Comparison of ENCODE assay signal across 24 cellular contexts in genomic region chr14:20328705-20329104, GRCh38. TPM values are rescaled to one million over a fixed set of nuclear protein-coding genes. Genes with fewer than 3 reads are reported as not detected.
A peak's percentile ranks its signal among the peaks of the same experiment; 100 is the strongest.
DNase-seq lines count a peak whose midpoint lies in the region; ATAC-seq, FAIRE-seq and TF ChIP-seq lines count a peak whose summit lies in the region.
"Had no signal": no experiment of that assay in that cellular context is flagged by ENCODE, and none has a peak within 500 bp of the region (broad histone marks: within the 10 kb centered on the region; RNA-seq: fewer than 3 reads in every experiment).

No MANE protein-coding gene starts in this region.

- TF ChIP-seq POLR2A in HCT116 (IDR thresholded peaks at IDR 0.05; ENCODE audit: borderline replicate concordance, extremely low read depth, insufficient read depth, insufficient read length) (no peak), HepG2 (IDR thresholded peaks at IDR 0.05; ENCODE audit: insufficient read depth in 1 of 2, low read depth in 2 of 2, low read length in 2 of 2) (0 out of 4 replicates have a peak, but pooled peaks of 1 of the 2 experiments have one; percentile 22)

- peaks cover 35% of the 10 kb centered on the region for H3K4me1 Mint-ChIP-seq in activated CD4-positive, alpha-beta T cell treated with anti-CD3 and anti-CD28 coated beads, Interleukin-2, amount 10 ng/mL, durations not matched to agents 24 days and 14 days
- peaks cover 55% of the 10 kb centered on the region for H3K4me1 Mint-ChIP-seq in activated CD4-positive, alpha-beta T cell treated with anti-CD3 and anti-CD28 coated beads, Interleukin-2, amount 10 ng/mL, durations not matched to agents 7 days and 5 days
- H3K4me1 Mint-ChIP-seq in T-cell = peaks cover 32 to 44% (median 36%) of the 10 kb centered on the region in 3 donors

- DNase-seq in activated CD4-positive, alpha-beta T cell treated with anti-CD3 and anti-CD28 coated beads, Interleukin-2, amount 10 ng/mL, durations not matched to agents 24 days and 14 days = peak; percentile 48
- DNase-seq in activated CD4-positive, alpha-beta T cell treated with anti-CD3 and anti-CD28 coated beads, Interleukin-2, amount 10 ng/mL, durations not matched to agents 7 days and 5 days = no peak
- DNase-seq in HCT116 (ENCODE audit: low read depth, low spot score) = no peak
- no peak for DNase-seq in T-cell
- DNase-seq in HepG2 (ENCODE audit: low spot score) = no peak
- DNase-seq in colonic mucosa = no peak
- no peak for DNase-seq in PC-9
- DNase-seq: amniotic stem cell; caudate nucleus; effector CD4-positive, alpha-beta T cell; KG1; NCI-H1048; NCI-H2081; NCI-H524; OCI-M1; psoas muscle; SHP77 treated with DMSO at 0.1 percent for 48 hours; stimulated activated CD4-positive, alpha-beta T cell treated with anti-CD3 and anti-CD28 coated beads, Interleukin-4, amount 100 ng/mL, for 1 hour had no signal

- H4K20me1 ChIP-seq in HCT116 (ENCODE audit: insufficient read depth) = peaks cover 6% of the 10 kb centered on the region; the same call in 1 of the 2 replicates
- peaks cover 37% of the 10 kb centered on the region for H4K20me1 ChIP-seq in HepG2 (ENCODE audit: insufficient read depth, low read length)
- peaks cover 7% of the 10 kb centered on the region; the same call in 1 of the 2 replicates for H4K20me1 ChIP-seq in PC-9 (ENCODE audit: insufficient read depth)

- H3K4me1 ChIP-seq in HCT116 (ENCODE audit: control insufficient read depth in 1 of 2, insufficient read depth in 2 of 2, low read length in 2 of 2) (peaks cover 10 to 19% of the 10 kb centered on the region in 2 experiments), HepG2 (ENCODE audit: insufficient read depth, low read length) (peaks cover 55% of the 10 kb centered on the region), colonic mucosa (no peaks in the 10 kb centered on the region), PC-9 (replicated peaks; ENCODE audit: insufficient read depth) (peaks cover 12% of the 10 kb centered on the region; the same call in 1 of the 2 replicates)

- no peak for TF ChIP-seq RAD21 in HCT116 (IDR thresholded peaks at IDR 0.05; ENCODE audit: low read depth)
- no peak for TF ChIP-seq RAD21 in HepG2 (CRISPR knock-in tag; IDR thresholded peaks at IDR 0.05)

- H3K9ac ChIP-seq in HCT116 (ENCODE audit: low read length) (no peak overlapping the region), HepG2 (ENCODE audit: insufficient read depth, low read depth, low read length) (no peak overlapping the region), colonic mucosa (ENCODE audit: low read depth in 2 of 2, low read length in 2 of 2) (no peak overlapping the region)

- H3K27me3 Mint-ChIP-seq in activated CD4-positive, alpha-beta T cell treated with anti-CD3 and anti-CD28 coated beads, Interleukin-2, amount 10 ng/mL, durations not matched to agents 24 days and 14 days = no peaks in the 10 kb centered on the region
- no peaks in the 10 kb centered on the region for H3K27me3 Mint-ChIP-seq in activated CD4-positive, alpha-beta T cell treated with anti-CD3 and anti-CD28 coated beads, Interleukin-2, amount 10 ng/mL, durations not matched to agents 7 days and 5 days
- no peaks in the 10 kb centered on the region for H3K27me3 Mint-ChIP-seq in T-cell
- H3K27me3 Mint-ChIP-seq: activated T-helper 17 cell treated with anti-CD3 and anti-CD28 coated beads, Interleukin-2, amount 50 U/mL, for 72 hours had no signal

- peaks cover 12% of the 10 kb centered on the region; the same call in 1 of the 2 replicates for H3F3A ChIP-seq in PC-9 (ENCODE audit: insufficient read depth, low read depth)

- H3K79me2 ChIP-seq in HCT116 (ENCODE audit: insufficient read depth, low read length) = peaks cover 92% of the 10 kb centered on the region
- H3K79me2 ChIP-seq in HepG2 (ENCODE audit: insufficient read depth, low read length) = peaks cover 74% of the 10 kb centered on the region
- H3K79me2 ChIP-seq in PC-9 (ENCODE audit: low read depth) = peaks cover 51% of the 10 kb centered on the region

- intact Hi-C loops in activated CD4-positive, alpha-beta T cell treated with anti-CD3 and anti-CD28 coated beads, Interleukin-2, amount 10 ng/mL, durations not matched to agents 24 days and 14 days (cut with micrococcal nuclease) = no loop called here
- intact Hi-C loops in HCT116 (cut with micrococcal nuclease) = loop anchor here (5.0 kb wide), 1 partner anchor 144 kb away; no protein-coding TSS in a partner anchor
- intact Hi-C loops in HepG2 (cut with micrococcal nuclease; ENCODE audit: unreplicated experiment) = loop anchor here (5.0 kb wide), 1 partner anchor 84 kb away; the partner anchor contains the start of gene TEP1
- intact Hi-C loops in colonic mucosa (cut with DNase I) = loop anchor here (5.0 kb wide), 2 partner anchors 279 to 364 kb away; no protein-coding TSS in a partner anchor
- intact Hi-C loops in PC-9 (cut with micrococcal nuclease; ENCODE audit: unreplicated experiment) = loop anchor here (5.0 kb wide), 1 partner anchor 84 kb away; the partner anchor contains the start of gene TEP1

- H3K4me3 ChIP-seq in HCT116 (replicated peaks in 1 of 2; ENCODE audit: low read depth in 1 of 2, low read length in 2 of 2) (no peak overlapping the region), HepG2 (replicated peaks in 1 of 3; ENCODE audit: insufficient read depth in 1 of 3, low read depth in 2 of 3, low read length in 3 of 3) (no peak overlapping the region), colonic mucosa (no peak overlapping the region), PC-9 (no peak overlapping the region)
- H3K4me3 ChIP-seq: psoas muscle, skin epidermis had no signal

- H3K27ac Mint-ChIP-seq in activated CD4-positive, alpha-beta T cell treated with anti-CD3 and anti-CD28 coated beads, Interleukin-2, amount 10 ng/mL, durations not matched to agents 24 days and 14 days = no peak overlapping the region
- no peak overlapping the region for H3K27ac Mint-ChIP-seq in activated CD4-positive, alpha-beta T cell treated with anti-CD3 and anti-CD28 coated beads, Interleukin-2, amount 10 ng/mL, durations not matched to agents 7 days and 5 days
- H3K27ac Mint-ChIP-seq in T-cell = peak overlapping the region; percentile 5 to 52
- H3K27ac Mint-ChIP-seq: activated T-helper 17 cell treated with anti-CD3 and anti-CD28 coated beads, Interleukin-2, amount 50 U/mL, for 72 hours; T-helper 1 cell treated with Interleukin-12 subunit alpha and Interleukin-12 subunit beta and Interleukin-4 antibody, amounts not matched to agents 30 μg/mL and 1 μg/mL, for 36 hours had no signal

- H3K27ac ChIP-seq in HCT116 (ENCODE audit: low read depth, low read length) = peak overlapping the region; percentile 2; the same call in 1 of the 2 replicates
- H3K27ac ChIP-seq in HepG2 (ENCODE audit: extremely low read length, insufficient read depth, low read length) = no peak overlapping the region
- no peak overlapping the region for H3K27ac ChIP-seq in colonic mucosa
- no peak overlapping the region for H3K27ac ChIP-seq in PC-9
- H3K27ac ChIP-seq: psoas muscle, skin epidermis had no signal

- H2AFZ ChIP-seq in HCT116 (ENCODE audit: low read depth, low read length, poor library complexity, severe bottlenecking) (no peak overlapping the region), HepG2 (ENCODE audit: low read length) (no peak overlapping the region), PC-9 (no peak overlapping the region)

- H3K9me3 Mint-ChIP-seq in activated CD4-positive, alpha-beta T cell treated with anti-CD3 and anti-CD28 coated beads, Interleukin-2, amount 10 ng/mL, durations not matched to agents 24 days and 14 days = no peaks in the 10 kb centered on the region
- H3K9me3 Mint-ChIP-seq in activated CD4-positive, alpha-beta T cell treated with anti-CD3 and anti-CD28 coated beads, Interleukin-2, amount 10 ng/mL, durations not matched to agents 7 days and 5 days = no peaks in the 10 kb centered on the region
- H3K9me3 Mint-ChIP-seq in T-cell = no peaks in the 10 kb centered on the region
- H3K9me3 Mint-ChIP-seq: activated T-helper 17 cell treated with anti-CD3 and anti-CD28 coated beads, Interleukin-2, amount 50 U/mL, for 72 hours; neural crest cell; T-helper 1 cell treated with Interleukin-12 subunit alpha and Interleukin-12 subunit beta and Interleukin-4 antibody, amounts not matched to agents 30 μg/mL and 1 μg/mL, for 36 hours had no signal

- H3K27me3 ChIP-seq in HCT116 (ENCODE audit: insufficient read depth, low read length) (no peaks in the 10 kb centered on the region), HepG2 (ENCODE audit: control insufficient read depth in 1 of 2, insufficient read depth in 2 of 2, low read length in 2 of 2) (no peaks in the 10 kb centered on the region; a peak in 1 of 5 replicates), colonic mucosa (no peaks in the 10 kb centered on the region), PC-9 (ENCODE audit: insufficient read depth, low read depth) (no peaks in the 10 kb centered on the region)

- BruUV-seq in HCT116 (replicated peaks; lab: Mats Ljungman, UMichigan) (no TSS peak), HepG2 (replicated peaks; lab: Mats Ljungman, UMichigan) (no TSS peak), PC-9 (replicated peaks; lab: Mats Ljungman, UMichigan) (no TSS peak)

- TF ChIP-seq EP300 in HepG2 (IDR thresholded peaks at IDR 0.05; ENCODE audit: low read depth in 2 of 2, low read length in 2 of 2) (no peak), HepG2 (CRISPR knock-in tag; IDR thresholded peaks at IDR 0.05; ENCODE audit: borderline replicate concordance) (no peak)

- peaks cover 38% of the 10 kb centered on the region for H3K36me3 Mint-ChIP-seq in activated CD4-positive, alpha-beta T cell treated with anti-CD3 and anti-CD28 coated beads, Interleukin-2, amount 10 ng/mL, durations not matched to agents 24 days and 14 days (ENCODE audit: low read depth)
- H3K36me3 Mint-ChIP-seq in activated CD4-positive, alpha-beta T cell treated with anti-CD3 and anti-CD28 coated beads, Interleukin-2, amount 10 ng/mL, durations not matched to agents 7 days and 5 days (ENCODE audit: low read depth) = peaks cover 15% of the 10 kb centered on the region
- peaks cover 5% of the 10 kb centered on the region for H3K36me3 Mint-ChIP-seq in T-cell

- POLR2A ChIA-PET in activated CD4-positive, alpha-beta T cell treated with anti-CD3 and anti-CD28 coated beads, Interleukin-2, amount 10 ng/mL, durations not matched to agents 7 days and 5 days (lab: Charles Lee) = interaction anchor here (0.7 to 1.3 kb wide), 2 partner anchors 15 to 281 kb away, joined by 3 to 4 read pairs; partner anchors contain the start of gene PARP2
- POLR2A ChIA-PET in HCT116 (lab: Charles Lee) = interaction anchor here (1.0 to 3.0 kb wide), 4 partner anchors 10 to 141 kb away, joined by 3 to 23 read pairs (median 4); partner anchors contain the start of gene PARP2
- POLR2A ChIA-PET in T-cell (lab: Charles Lee) = interaction anchor here (0.5 to 1.6 kb wide), 3 partner anchors 15 to 362 kb away, joined by 4 to 6 read pairs (median 5); partner anchors contain the start of gene PARP2 (in 1 of the 2)
- POLR2A ChIA-PET in HepG2 (lab: Yijun Ruan, JAX) = interaction anchor here (1.4 to 9.8 kb wide), 3 partner anchors 14 to 133 kb away, joined by 9 to 139 read pairs (median 15); partner anchors contain the start of genes APEX1, PARP2 and PIP4P1
- POLR2A ChIA-PET in PC-9 (lab: Charles Lee; ENCODE audit: unreplicated experiment) = interaction anchor here (0.6 kb wide), 1 partner anchor 13 kb away, joined by 13 read pairs; no protein-coding TSS in a partner anchor

- TF ChIP-seq CTCF in HCT116 (IDR thresholded peaks at IDR 0.05 in 2 of 3, conservative IDR thresholded peaks at IDR 0.05 in 1 of 3; ENCODE audit: borderline replicate concordance in 1 of 3, insufficient read depth in 1 of 3, low read depth in 2 of 3, low read length in 2 of 3) (no peak), HepG2 (CRISPR knock-in tag; IDR thresholded peaks at IDR 0.05) (no peak), colonic mucosa (IDR thresholded peaks at IDR 0.05) (no peak), PC-9 (conservative IDR thresholded peaks at IDR 0.05) (no peak)

- no peaks in the 10 kb centered on the region for H3K9me3 ChIP-seq in HCT116 (ENCODE audit: control insufficient read depth in 1 of 2, insufficient read depth in 1 of 2, low read depth in 1 of 2, low read length in 2 of 2)
- H3K9me3 ChIP-seq in HepG2 (ENCODE audit: low read length) = no peaks in the 10 kb centered on the region
- H3K9me3 ChIP-seq in colonic mucosa = no peaks in the 10 kb centered on the region
- no peaks in the 10 kb centered on the region for H3K9me3 ChIP-seq in PC-9 (ENCODE audit: insufficient read depth, low read depth)
- H3K9me3 ChIP-seq: psoas muscle had no signal

- WGBS in HepG2 (ENCODE audit: low lambda C conversion rate) = 49% methylated on average over 2 of the region's 2 CpGs

- FAIRE-seq in HepG2 (lab: Jason Lieb, UNC) = no peak
- FAIRE-seq: GM12891 had no signal

- CTCF ChIA-PET in activated CD4-positive, alpha-beta T cell treated with anti-CD3 and anti-CD28 coated beads, Interleukin-2, amount 10 ng/mL, durations not matched to agents 7 days and 5 days (lab: Charles Lee) = interaction anchor here (0.6 to 4.1 kb wide), 6 partner anchors 11 to 282 kb away, joined by 3 to 31 read pairs (median 6); partner anchors contain the start of gene PARP2
- CTCF ChIA-PET in HCT116 (lab: Charles Lee) (interaction anchor here (0.7 to 2.7 kb wide), 6 partner anchors 10 to 280 kb away, joined by 3 to 20 read pairs (median 6); no protein-coding TSS in a partner anchor), T-cell (lab: Charles Lee) (interaction anchor here (0.7 to 9.7 kb wide), 15 partner anchors 10 to 363 kb away, joined by 3 to 159 read pairs (median 12); partner anchors contain the start of genes PARP2 (in 2 of the 2), APEX1 (in 1 of the 2) and OSGEP (in 1 of the 2)), HepG2 (lab: Yijun Ruan, JAX; ENCODE audit: low intra/inter-chr PET ratio, low total read pairs) (interaction anchor here (1.2 to 3.0 kb wide), 3 partner anchors 22 to 281 kb away, joined by 4 to 26 read pairs (median 11); no protein-coding TSS in a partner anchor), PC-9 (lab: Charles Lee) (interaction anchor here (0.5 to 1.7 kb wide), 3 partner anchors 13 to 65 kb away, joined by 3 to 8 read pairs (median 3); partner anchors contain the start of gene PARP2)

- peaks cover 32 to 53% of the 10 kb centered on the region in 2 experiments for H3K36me3 ChIP-seq in HCT116 (ENCODE audit: control insufficient read depth in 1 of 2, insufficient read depth in 2 of 2, low read length in 2 of 2)
- peaks cover 8 to 43% of the 10 kb centered on the region in 2 experiments for H3K36me3 ChIP-seq in HepG2 (replicated peaks in 1 of 2; ENCODE audit: control insufficient read depth in 1 of 2, insufficient read depth in 2 of 2, low read length in 2 of 2)
- no peaks in the 10 kb centered on the region for H3K36me3 ChIP-seq in colonic mucosa
- no peaks in the 10 kb centered on the region for H3K36me3 ChIP-seq in PC-9 (ENCODE audit: low read depth)

- no peak overlapping the region for H3K4me3 Mint-ChIP-seq in activated CD4-positive, alpha-beta T cell treated with anti-CD3 and anti-CD28 coated beads, Interleukin-2, amount 10 ng/mL, durations not matched to agents 24 days and 14 days
- no peak overlapping the region for H3K4me3 Mint-ChIP-seq in activated CD4-positive, alpha-beta T cell treated with anti-CD3 and anti-CD28 coated beads, Interleukin-2, amount 10 ng/mL, durations not matched to agents 7 days and 5 days
- H3K4me3 Mint-ChIP-seq in T-cell = no peak overlapping the region
- H3K4me3 Mint-ChIP-seq: T-helper 1 cell treated with Interleukin-12 subunit alpha and Interleukin-12 subunit beta and Interleukin-4 antibody, amounts not matched to agents 30 μg/mL and 1 μg/mL, for 36 hours had no signal

- H3K9me2 ChIP-seq in HCT116 (ENCODE audit: insufficient read depth) = no peaks in the 10 kb centered on the region
- no peaks in the 10 kb centered on the region for H3K9me2 ChIP-seq in PC-9 (ENCODE audit: insufficient read depth)

- H3K4me2 ChIP-seq in HCT116 (ENCODE audit: low read length) (no peak overlapping the region), HepG2 (ENCODE audit: low read depth, low read length) (no peak overlapping the region), PC-9 (no peak overlapping the region)

- in situ Hi-C loops in HepG2 (cut with HindIII; ENCODE audit: extremely low pct_ligation_motif_present, low pct_unique_long_range_greater_than_20kb) = loop anchor here (5.0 to 25.0 kb wide), 4 partner anchors 134 to 659 kb away; partner anchors contain the start of genes ANG, APEX1, METTL17 and OSGEP

- RAD21 ChIA-PET in HCT116 (lab: Charles Lee; ENCODE audit: low non-redundant PET in 1 of 2, low total read pairs in 2 of 2, uncharacterized antibody in 2 of 2, unreplicated experiment in 2 of 2) = no interaction called here

- ATAC-seq in HCT116 = no peak
- ATAC-seq in T-cell (replicated peaks in 1 of 4) = no peak
- ATAC-seq in HepG2 = no peak
- no peak for ATAC-seq in GM18502 (IDR thresholded peaks at IDR 0.05; ENCODE audit: poor library complexity, unreplicated experiment)
- ATAC-seq: activated T-helper 17 cell treated with anti-CD3 and anti-CD28 coated beads, Interleukin-2, amount 50 U/mL, for 72 hours; psoas muscle had no signal

RNA-seq across cellular contexts. Expression of gene CCNB1IP1, which starts 4.4 kb away (rescaled TPM):
- total RNA-seq in activated CD4-positive, alpha-beta T cell treated with anti-CD3 and anti-CD28 coated beads, Interleukin-2, amount 10 ng/mL, durations not matched to agents 24 days and 14 days = 60.5 and 61.8 TPM in 2 replicates
- total RNA-seq in activated CD4-positive, alpha-beta T cell treated with anti-CD3 and anti-CD28 coated beads, Interleukin-2, amount 10 ng/mL, durations not matched to agents 7 days and 5 days = 10 to 100 TPM; 30.8 to 32.1 TPM
- 77.0 TPM for total RNA-seq in HCT116 (2021; ENCODE audit: unreplicated experiment)
- polyA plus RNA-seq in HCT116 (2012) = 66.0 and 74.8 TPM in 2 replicates
- total RNA-seq in T-cell = 10 to 100 TPM; 20.6 to 25.5 (median 23.0) TPM
- 98.3 and 110 TPM in 2 replicates for total RNA-seq in HepG2 (2016; rRNA removed; fragmentation: Illumina TruSeq; extraction: Trizol)
- 75.4 and 85.5 TPM in 2 replicates for total RNA-seq in HepG2 (2016; cell fraction: cytosol; rRNA removed; fragmentation: Illumina TruSeq; extraction: Trizol; ENCODE audit: low read depth)
- 104 and 112 TPM in 2 replicates for total RNA-seq in HepG2 (2016; cell fraction: insoluble cytoplasmic fraction; rRNA removed; fragmentation: Illumina TruSeq; extraction: Trizol)
- 171 and 187 TPM in 2 replicates for total RNA-seq in HepG2 (2016; cell fraction: membrane; rRNA removed; fragmentation: Illumina TruSeq; extraction: Trizol)
- total RNA-seq in HepG2 (2016; cell fraction: nucleus; rRNA removed; fragmentation: Illumina TruSeq; extraction: Trizol) = 99.1 and 105 TPM in 2 replicates
- 101 and 125 TPM in 2 replicates for polyA plus RNA-seq in HepG2 (2011; rRNA removed)
- 77.6 and 112 TPM in 2 replicates for polyA plus RNA-seq in HepG2 (2011; cell fraction: cytosol; rRNA removed)
- polyA plus RNA-seq in HepG2 (2011; cell fraction: nucleus; rRNA removed) = 39.1 and 52.4 TPM in 2 replicates
- 128 and 248 TPM in 2 replicates for polyA plus RNA-seq in HepG2 (2012)
- polyA plus RNA-seq in HepG2 (2016; cell fraction: cytosol; fragmentation: Illumina TruSeq; extraction: Trizol; ENCODE audit: low read depth) = 78.2 and 81.7 TPM in 2 replicates
- 105 and 127 TPM in 2 replicates for polyA plus RNA-seq in HepG2 (2016; cell fraction: insoluble cytoplasmic fraction; fragmentation: Illumina TruSeq; extraction: Trizol; ENCODE audit: low read depth)
- polyA plus RNA-seq in HepG2 (2016; cell fraction: membrane; fragmentation: Illumina TruSeq; extraction: Trizol; ENCODE audit: low read depth) = 158 and 172 TPM in 2 replicates
- polyA plus RNA-seq in HepG2 (2016; cell fraction: nucleus; fragmentation: Illumina TruSeq; extraction: Trizol; ENCODE audit: insufficient read depth, low read depth) = 120 and 124 TPM in 2 replicates
- polyA minus RNA-seq in HepG2 (2011; rRNA and poly(A)+ RNA removed; ENCODE audit: low replicate concordance) = 49.3 and 81.3 TPM in 2 replicates
- 24.8 and 37.2 TPM in 2 replicates for polyA minus RNA-seq in HepG2 (2011; cell fraction: cytosol; rRNA and poly(A)+ RNA removed)
- polyA minus RNA-seq in HepG2 (2011; cell fraction: nucleus; rRNA and poly(A)+ RNA removed) = 98.6 and 129 TPM in 2 replicates
- total RNA-seq in colonic mucosa = 10 to 100 TPM; 20.5 to 30.7 TPM
- 30.8 and 34.0 TPM in 2 replicates for total RNA-seq in PC-9 (2021)

RNA-seq across cellular contexts. Expression of gene PARP2, which starts 14.7 kb away (rescaled TPM):
- total RNA-seq in activated CD4-positive, alpha-beta T cell treated with anti-CD3 and anti-CD28 coated beads, Interleukin-2, amount 10 ng/mL, durations not matched to agents 24 days and 14 days = 32.0 and 33.1 TPM in 2 replicates
- total RNA-seq in activated CD4-positive, alpha-beta T cell treated with anti-CD3 and anti-CD28 coated beads, Interleukin-2, amount 10 ng/mL, durations not matched to agents 7 days and 5 days = 10 to 100 TPM; 28.6 to 32.5 TPM
- total RNA-seq in HCT116 (2021; ENCODE audit: unreplicated experiment) (51.8 TPM), T-cell (10 to 100 TPM; 14.6 to 21.8 (median 15.8) TPM), HepG2 (2016; rRNA removed; fragmentation: Illumina TruSeq; extraction: Trizol) (37.3 and 39.1 TPM in 2 replicates), colonic mucosa (10 to 100 TPM; 12.5 to 23.7 TPM), PC-9 (2021) (22.1 and 23.3 TPM in 2 replicates)
- 36.1 and 46.7 TPM in 2 replicates for polyA plus RNA-seq in HCT116 (2012)
- total RNA-seq in HepG2 (2016; cell fraction: cytosol; rRNA removed; fragmentation: Illumina TruSeq; extraction: Trizol; ENCODE audit: low read depth) = 12.6 and 13.3 TPM in 2 replicates
- total RNA-seq in HepG2 (2016; cell fraction: insoluble cytoplasmic fraction; rRNA removed; fragmentation: Illumina TruSeq; extraction: Trizol) = 38.8 and 39.8 TPM in 2 replicates
- 15.3 and 15.8 TPM in 2 replicates for total RNA-seq in HepG2 (2016; cell fraction: membrane; rRNA removed; fragmentation: Illumina TruSeq; extraction: Trizol)
- 45.9 and 50.0 TPM in 2 replicates for total RNA-seq in HepG2 (2016; cell fraction: nucleus; rRNA removed; fragmentation: Illumina TruSeq; extraction: Trizol)
- polyA plus RNA-seq in HepG2 (2011; rRNA removed) = 31.3 and 38.4 TPM in 2 replicates
- polyA plus RNA-seq in HepG2 (2011; cell fraction: cytosol; rRNA removed) = 18.1 and 20.5 TPM in 2 replicates
- polyA plus RNA-seq in HepG2 (2011; cell fraction: nucleus; rRNA removed) = 71.4 and 74.8 TPM in 2 replicates
- 34.8 and 43.7 TPM in 2 replicates for polyA plus RNA-seq in HepG2 (2012)
- 5.1 and 5.8 TPM in 2 replicates for polyA plus RNA-seq in HepG2 (2016; cell fraction: cytosol; fragmentation: Illumina TruSeq; extraction: Trizol; ENCODE audit: low read depth)
- 60.5 and 63.6 TPM in 2 replicates for polyA plus RNA-seq in HepG2 (2016; cell fraction: insoluble cytoplasmic fraction; fragmentation: Illumina TruSeq; extraction: Trizol; ENCODE audit: low read depth)
- 8.6 and 9.1 TPM in 2 replicates for polyA plus RNA-seq in HepG2 (2016; cell fraction: membrane; fragmentation: Illumina TruSeq; extraction: Trizol; ENCODE audit: low read depth)
- polyA plus RNA-seq in HepG2 (2016; cell fraction: nucleus; fragmentation: Illumina TruSeq; extraction: Trizol; ENCODE audit: insufficient read depth, low read depth) = 132 and 134 TPM in 2 replicates
- 7.0 and 16.0 TPM in 2 replicates for polyA minus RNA-seq in HepG2 (2011; rRNA and poly(A)+ RNA removed; ENCODE audit: low replicate concordance)
- 10.3 and 12.2 TPM in 2 replicates for polyA minus RNA-seq in HepG2 (2011; cell fraction: cytosol; rRNA and poly(A)+ RNA removed)
- 20.7 and 27.6 TPM in 2 replicates for polyA minus RNA-seq in HepG2 (2011; cell fraction: nucleus; rRNA and poly(A)+ RNA removed)

RNA-seq across cellular contexts. Expression of gene TTC5, which starts 23.0 kb away (rescaled TPM):
- total RNA-seq in activated CD4-positive, alpha-beta T cell treated with anti-CD3 and anti-CD28 coated beads, Interleukin-2, amount 10 ng/mL, durations not matched to agents 24 days and 14 days = 36.2 and 39.7 TPM in 2 replicates
- total RNA-seq in activated CD4-positive, alpha-beta T cell treated with anti-CD3 and anti-CD28 coated beads, Interleukin-2, amount 10 ng/mL, durations not matched to agents 7 days and 5 days = 10 to 100 TPM; 22.7 to 23.5 TPM
- 23.3 TPM for total RNA-seq in HCT116 (2021; ENCODE audit: unreplicated experiment)
- 13.4 and 15.4 TPM in 2 replicates for polyA plus RNA-seq in HCT116 (2012)
- 10 to 100 TPM; 17.4 to 24.7 (median 20.1) TPM for total RNA-seq in T-cell
- 28.5 and 44.6 TPM in 2 replicates for total RNA-seq in HepG2 (2016; rRNA removed; fragmentation: Illumina TruSeq; extraction: Trizol)
- total RNA-seq in HepG2 (2016; cell fraction: cytosol; rRNA removed; fragmentation: Illumina TruSeq; extraction: Trizol; ENCODE audit: low read depth) = 2.1 and 3.3 TPM in 2 replicates
- 29.1 and 42.3 TPM in 2 replicates for total RNA-seq in HepG2 (2016; cell fraction: insoluble cytoplasmic fraction; rRNA removed; fragmentation: Illumina TruSeq; extraction: Trizol)
- total RNA-seq in HepG2 (2016; cell fraction: membrane; rRNA removed; fragmentation: Illumina TruSeq; extraction: Trizol) = 6.0 and 8.2 TPM in 2 replicates
- total RNA-seq in HepG2 (2016; cell fraction: nucleus; rRNA removed; fragmentation: Illumina TruSeq; extraction: Trizol) = 24.1 and 26.3 TPM in 2 replicates
- polyA plus RNA-seq in HepG2 (2011; rRNA removed) = 8.2 and 8.7 TPM in 2 replicates
- 7.3 and 7.4 TPM in 2 replicates for polyA plus RNA-seq in HepG2 (2011; cell fraction: cytosol; rRNA removed)
- polyA plus RNA-seq in HepG2 (2011; cell fraction: nucleus; rRNA removed) = 5.4 and 6.0 TPM in 2 replicates
- 8.6 and 11.7 TPM in 2 replicates for polyA plus RNA-seq in HepG2 (2012)
- polyA plus RNA-seq in HepG2 (2016; cell fraction: cytosol; fragmentation: Illumina TruSeq; extraction: Trizol; ENCODE audit: low read depth) = 1.1 and 1.6 TPM in 2 replicates
- 22.6 and 24.7 TPM in 2 replicates for polyA plus RNA-seq in HepG2 (2016; cell fraction: insoluble cytoplasmic fraction; fragmentation: Illumina TruSeq; extraction: Trizol; ENCODE audit: low read depth)
- 2.5 and 3.2 TPM in 2 replicates for polyA plus RNA-seq in HepG2 (2016; cell fraction: membrane; fragmentation: Illumina TruSeq; extraction: Trizol; ENCODE audit: low read depth)
- 9.8 and 12.7 TPM in 2 replicates for polyA plus RNA-seq in HepG2 (2016; cell fraction: nucleus; fragmentation: Illumina TruSeq; extraction: Trizol; ENCODE audit: insufficient read depth, low read depth)
- polyA minus RNA-seq in HepG2 (2011; rRNA and poly(A)+ RNA removed; ENCODE audit: low replicate concordance) = 22.5 and 23.7 TPM in 2 replicates
- polyA minus RNA-seq in HepG2 (2011; cell fraction: cytosol; rRNA and poly(A)+ RNA removed) = 13.7 and 14.7 TPM in 2 replicates
- 39.7 and 40.9 TPM in 2 replicates for polyA minus RNA-seq in HepG2 (2011; cell fraction: nucleus; rRNA and poly(A)+ RNA removed)
- 10 to 100 TPM; 10.1 to 12.1 TPM for total RNA-seq in colonic mucosa
- total RNA-seq in PC-9 (2021) = 12.6 and 15.8 TPM in 2 replicates

Comparison
In these comparisons a context has a peak if more than half of its experiments do, and no peak if none do; other contexts are left out.
1. H3K27ac Mint-ChIP-seq: peak in T-cell (2 of 2); none in activated CD4-positive, alpha-beta T cell treated with anti-CD3 and anti-CD28 coated beads, Interleukin-2, amount 10 ng/mL, durations not matched to agents 24 days and 14 days (single experiment) and activated CD4-positive, alpha-beta T cell treated with anti-CD3 and anti-CD28 coated beads, Interleukin-2, amount 10 ng/mL, durations not matched to agents 7 days and 5 days (single experiment).